Comparison of ENCODE assay signal across 8 cellular contexts in the genomic region with DNA sequence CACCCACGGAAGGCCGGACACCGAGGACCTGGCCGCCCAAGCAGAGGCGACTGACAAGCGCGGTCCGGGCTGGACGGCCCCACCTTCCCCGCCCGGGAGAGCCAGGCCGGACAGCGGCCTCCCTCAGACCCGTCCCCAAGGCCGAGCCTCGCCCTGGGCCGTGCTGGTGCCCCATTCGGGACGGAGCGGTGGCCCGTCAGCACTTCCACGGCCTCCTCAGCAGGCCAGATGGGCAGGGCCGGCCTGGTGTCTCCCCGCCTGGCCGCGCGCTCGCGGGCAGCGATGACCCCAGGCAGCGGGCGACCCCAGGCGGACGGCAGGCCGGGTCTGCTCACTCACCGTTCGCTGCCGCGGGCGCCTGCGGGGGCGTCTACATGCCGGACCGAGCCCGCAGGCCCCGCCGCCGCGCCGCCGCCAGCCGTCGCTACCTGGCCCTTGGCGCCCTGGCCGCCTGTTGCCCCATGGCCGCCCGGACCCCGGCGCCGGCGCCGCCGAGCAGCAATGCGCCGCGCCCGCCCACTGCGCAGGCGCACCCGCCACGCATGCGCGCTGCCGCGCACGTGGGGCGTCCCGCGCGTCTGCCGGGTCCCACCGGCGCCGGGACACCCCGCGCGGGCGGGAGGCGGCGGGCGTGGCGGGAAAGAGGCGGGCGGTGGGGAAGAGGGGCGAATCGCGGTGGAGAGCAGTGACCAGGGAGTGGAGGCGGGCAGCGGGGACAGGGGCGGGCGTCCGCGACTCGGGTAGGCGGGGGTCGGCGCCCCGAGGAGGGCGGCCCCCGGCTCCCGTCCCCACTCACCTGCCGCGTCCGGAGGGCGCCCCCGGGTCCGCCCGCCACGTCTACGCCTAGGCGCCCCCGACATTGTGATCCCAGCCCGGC. TPM values are rescaled to one million over a fixed set of nuclear protein-coding genes. Genes with fewer than 3 reads are reported as not detected.
DNase-seq lines count a peak whose midpoint lies in the region; ATAC-seq and TF ChIP-seq lines count a peak whose summit lies in the region.

A gene with protein sequence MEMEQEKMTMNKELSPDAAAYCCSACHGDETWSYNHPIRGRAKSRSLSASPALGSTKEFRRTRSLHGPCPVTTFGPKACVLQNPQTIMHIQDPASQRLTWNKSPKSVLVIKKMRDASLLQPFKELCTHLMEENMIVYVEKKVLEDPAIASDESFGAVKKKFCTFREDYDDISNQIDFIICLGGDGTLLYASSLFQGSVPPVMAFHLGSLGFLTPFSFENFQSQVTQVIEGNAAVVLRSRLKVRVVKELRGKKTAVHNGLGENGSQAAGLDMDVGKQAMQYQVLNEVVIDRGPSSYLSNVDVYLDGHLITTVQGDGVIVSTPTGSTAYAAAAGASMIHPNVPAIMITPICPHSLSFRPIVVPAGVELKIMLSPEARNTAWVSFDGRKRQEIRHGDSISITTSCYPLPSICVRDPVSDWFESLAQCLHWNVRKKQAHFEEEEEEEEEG (minus strand): TSS at position 521 of the 877 bp plus-strand sequence. CDS start 13,064 bp downstream, outside the sequence.

- peak within 1 kb of the TSS; percentile 75 for H3K4me3 ChIP-seq in AG10803 (ENCODE audit: low read length)
- peak within 1 kb of the TSS; percentile 75 for H3K4me3 ChIP-seq in epithelial cell of proximal tubule (ENCODE audit: low read depth, low read length)
- H3K4me3 ChIP-seq in muscle layer of colon (ENCODE audit: low read depth in 1 of 2, low read length in 2 of 2), result peak within 1 kb of the TSS; percentile 71 to 76

- DNase-seq in AG10803 (ENCODE audit: low read depth) (peak; percentile 40), NOMO-1 (lab: John Stamatoyannopoulos, UW; ENCODE audit: unreplicated experiment in 2 of 2) (peak; percentile 30 to 71), activated T-cell treated with anti-CD3 and anti-CD28 coated beads for 4 hours (peak; percentile 68), epithelial cell of proximal tubule (ENCODE audit: low read depth) (no peak)
- peak; percentile 77 for DNase-seq in stimulated activated CD8-positive, alpha-beta memory T cell treated with anti-CD3 and anti-CD28 coated beads, Interleukin-4, amount 100 ng/mL, for 48 hours

- H3K36me3 ChIP-seq in muscle layer of colon (ENCODE audit: insufficient read depth, low read length), result no peaks in the 10 kb centered on the region

- no peak for TF ChIP-seq CTCF in AG10803 (conservative IDR thresholded peaks at IDR 0.05; ENCODE audit: low read length)
- TF ChIP-seq CTCF in epithelial cell of proximal tubule (conservative IDR thresholded peaks at IDR 0.05; ENCODE audit: low read depth, low read length), result no peak

- no peaks in the 10 kb centered on the region for H3K9me3 ChIP-seq in muscle layer of colon (ENCODE audit: low read length)

- peak within 1 kb of the TSS; percentile 77 for H3K27ac ChIP-seq in muscle layer of colon (ENCODE audit: low read depth, low read length)

- H3K9ac ChIP-seq in muscle layer of colon (ENCODE audit: low read length), result peak within 1 kb of the TSS; percentile 46

- peaks cover 46% of the 10 kb centered on the region for H3K4me1 ChIP-seq in muscle layer of colon (ENCODE audit: insufficient read depth, low read length)

- no peaks in the 10 kb centered on the region for H3K27me3 ChIP-seq in muscle layer of colon (ENCODE audit: control insufficient read depth in 1 of 2, insufficient read depth in 2 of 2, low read length in 2 of 2)

- ATAC-seq in GM18861 (IDR thresholded peaks at IDR 0.05; ENCODE audit: unreplicated experiment), result peak; percentile 23
- peak; percentile 28 for ATAC-seq in HG03095 (IDR thresholded peaks at IDR 0.05; ENCODE audit: unreplicated experiment)

RNA-seq across cellular contexts. Expression of the gene that starts here (rescaled TPM):
- total RNA-seq in epithelial cell of proximal tubule, result 48.8 and 55.6 TPM in 2 replicates
